20 cellular contexts compared by ENCODE assay signal in the genomic region with DNA sequence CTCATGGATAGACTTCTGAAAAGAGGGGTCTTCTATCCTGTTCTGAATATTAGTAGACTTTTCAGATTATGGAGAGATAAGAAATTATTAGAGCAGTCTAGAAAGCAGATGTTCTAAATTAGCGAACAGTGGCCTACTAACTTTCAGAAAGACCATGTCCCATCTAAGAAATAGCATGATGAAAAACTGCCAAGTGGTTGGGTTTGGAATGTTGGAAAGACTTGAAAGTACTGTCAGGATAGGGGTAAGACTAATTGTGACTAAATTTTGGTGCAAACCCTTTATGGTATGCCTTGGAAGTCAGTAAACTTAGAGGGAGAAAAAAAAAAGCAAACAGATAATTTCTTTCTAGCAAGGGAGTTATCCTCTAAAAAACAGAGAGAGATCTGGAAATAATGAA.
"Had no signal": no experiment of that assay in that cellular context is flagged by ENCODE, and none has a peak within 500 bp of the region (broad histone marks: within the 10 kb centered on the region; RNA-seq: fewer than 3 reads in every experiment).

No MANE protein-coding gene starts in this region.

- ATAC-seq: activated CD4-positive, CD25-positive, alpha-beta regulatory T cell treated with anti-CD3 and anti-CD28 coated beads, Interleukin-2, amount 50 U/mL, for 24 hours; sciatic nerve had no signal

- H3K4me1 ChIP-seq: left ventricle myocardium inferior, testis had no signal

- H3K27me3 ChIP-seq: hepatocyte, testis had no signal

- FAIRE-seq: small intestine had no signal

- H3K4me3 ChIP-seq: hepatocyte, left ventricle myocardium inferior, testis had no signal

- H3K27ac ChIP-seq: hepatocyte, left ventricle myocardium inferior, testis had no signal

- H3K9me3 ChIP-seq: left ventricle myocardium inferior, SK-N-SH, testis had no signal

- DNase-seq: activated CD4-positive, alpha-beta memory T cell treated with anti-CD3 and anti-CD28 coated beads, Interleukin-2, amount 10 ng/mL, durations not matched to agents 7 days and 5 days; activated CD4-positive, alpha-beta T cell treated with anti-CD3 and anti-CD28 coated beads, Interleukin-2, amount 10 ng/mL, durations not matched to agents 24 days and 14 days; activated effector memory CD4-positive, alpha-beta T cell treated with anti-CD3 and anti-CD28 coated beads, Interleukin-2, amount 50 U/mL, for 16 hours; activated T-cell treated with anti-CD3 and anti-CD28 coated beads for 4 hours; anterior cingulate cortex; cortex of kidney; erythroblast; glutamatergic neuron; immature natural killer cell; kidney glomerular epithelial cell; left ventricle myocardium inferior; posterior cingulate gyrus; SK-N-SH; small intestine; stimulated activated CD4-positive, alpha-beta T cell treated with anti-CD3 and anti-CD28 coated beads, Interleukin-2, amount 100 ng/mL, for 24 hours; stimulated activated naive CD4-positive, alpha-beta T cell; testis had no signal
